In genomic region chr22:47166446-47167016, GRCh38 we compare ENCODE assay signal across 19 cellular contexts.
A peak's percentile ranks its signal among the peaks of the same experiment; 100 is the strongest.
DNase-seq lines count a peak whose midpoint lies in the region; ATAC-seq, FAIRE-seq and TF ChIP-seq lines count a peak whose summit lies in the region.
"Had no signal": no experiment of that assay in that cellular context is flagged by ENCODE, and none has a peak within 500 bp of the region (broad histone marks: within the 10 kb centered on the region; RNA-seq: fewer than 3 reads in every experiment).

No MANE protein-coding gene starts in this region.

- peak; percentile 2 for DNase-seq in activated naive CD4-positive, alpha-beta T cell treated with anti-CD3 and anti-CD28 coated beads, Interleukin-2, amount 10 ng/mL, durations not matched to agents 7 days and 5 days
- no peak for DNase-seq in activated naive CD4-positive, alpha-beta T cell treated with anti-CD3 and anti-CD28 coated beads, Interleukin-2, amount 50 U/mL, for 16 hours
- DNase-seq in NCI-H526 (lab: John Stamatoyannopoulos, UW) (peak; percentile 73 to 76), islet precursor cell (peak; percentile 32), type B pancreatic cell (ENCODE audit: extremely low spot score, unreplicated experiment) (peak; percentile 57), HTR-8/SVneo (ENCODE audit: insufficient read length, low spot score) (no peak)
- DNase-seq: activated gamma-delta T cell treated with Interleukin-2 at 50 U/mL for 16 hours; CD8-positive, alpha-beta T cell; immature natural killer cell; nephron progenitor cell; SIG-M5; stimulated activated CD4-positive, alpha-beta T cell treated with anti-CD3 and anti-CD28 coated beads, Interleukin-15, amount 100 ng/mL, for 24 hours; stimulated activated naive CD4-positive, alpha-beta T cell treated with Interleukin-2 at 50 U/mL for 16 hours had no signal

- no peak overlapping the region for H3K4me3 Mint-ChIP-seq in activated naive CD4-positive, alpha-beta T cell treated with anti-CD3 and anti-CD28 coated beads, Interleukin-2, amount 10 ng/mL, durations not matched to agents 7 days and 5 days
- no peak overlapping the region for H3K4me3 Mint-ChIP-seq in type B pancreatic cell
- H3K4me3 Mint-ChIP-seq: CD8-positive, alpha-beta T cell; dendritic cell treated with granulocyte-macrophage colony-stimulating factor and Interleukin-4, amounts not matched to agents 40 ng/mL and 50 ng/mL, for 4 days; immature natural killer cell; memory B cell had no signal

- peaks cover 4% of the 10 kb centered on the region for H3K36me3 Mint-ChIP-seq in activated naive CD4-positive, alpha-beta T cell treated with anti-CD3 and anti-CD28 coated beads, Interleukin-2, amount 10 ng/mL, durations not matched to agents 7 days and 5 days
- no peaks in the 10 kb centered on the region for H3K36me3 Mint-ChIP-seq in type B pancreatic cell

- TF ChIP-seq CTCF in type B pancreatic cell (conservative IDR thresholded peaks at IDR 0.05): no peak

- FAIRE-seq in HTR-8/SVneo (lab: Jason Lieb, UNC): no peak

- ATAC-seq in HG02759 (IDR thresholded peaks at IDR 0.05; ENCODE audit: unreplicated experiment) (no peak), HG02642 (IDR thresholded peaks at IDR 0.05; ENCODE audit: poor library complexity, unreplicated experiment) (no peak)
- ATAC-seq: CD8-positive, alpha-beta T cell; esophagus mucosa; HCT116 had no signal

- CTCF ChIA-PET in activated naive CD4-positive, alpha-beta T cell treated with anti-CD3 and anti-CD28 coated beads, Interleukin-2, amount 10 ng/mL, durations not matched to agents 7 days and 5 days (lab: Charles Lee): no interaction called here

- H3K9me3 Mint-ChIP-seq in activated naive CD4-positive, alpha-beta T cell treated with anti-CD3 and anti-CD28 coated beads, Interleukin-2, amount 10 ng/mL, durations not matched to agents 7 days and 5 days: no peaks in the 10 kb centered on the region
- H3K9me3 Mint-ChIP-seq in type B pancreatic cell: no peaks in the 10 kb centered on the region
- H3K9me3 Mint-ChIP-seq: CD8-positive, alpha-beta T cell; dendritic cell treated with granulocyte-macrophage colony-stimulating factor and Interleukin-4, amounts not matched to agents 40 ng/mL and 50 ng/mL, for 4 days; immature natural killer cell; memory B cell had no signal

- H3K4me1 Mint-ChIP-seq in activated naive CD4-positive, alpha-beta T cell treated with anti-CD3 and anti-CD28 coated beads, Interleukin-2, amount 10 ng/mL, durations not matched to agents 7 days and 5 days: no peaks in the 10 kb centered on the region
- peaks cover 12% of the 10 kb centered on the region for H3K4me1 Mint-ChIP-seq in type B pancreatic cell (ENCODE audit: unreplicated experiment)

- H3K27me3 Mint-ChIP-seq in activated naive CD4-positive, alpha-beta T cell treated with anti-CD3 and anti-CD28 coated beads, Interleukin-2, amount 10 ng/mL, durations not matched to agents 7 days and 5 days: no peaks in the 10 kb centered on the region
- H3K27me3 Mint-ChIP-seq in type B pancreatic cell: no peaks in the 10 kb centered on the region
- H3K27me3 Mint-ChIP-seq: dendritic cell treated with granulocyte-macrophage colony-stimulating factor and Interleukin-4, amounts not matched to agents 40 ng/mL and 50 ng/mL, for 4 days; memory B cell had no signal

- no peak overlapping the region for H3K27ac Mint-ChIP-seq in activated naive CD4-positive, alpha-beta T cell treated with anti-CD3 and anti-CD28 coated beads, Interleukin-2, amount 10 ng/mL, durations not matched to agents 7 days and 5 days
- no peak overlapping the region for H3K27ac Mint-ChIP-seq in type B pancreatic cell
- H3K27ac Mint-ChIP-seq: CD8-positive, alpha-beta T cell; dendritic cell treated with granulocyte-macrophage colony-stimulating factor and Interleukin-4, amounts not matched to agents 40 ng/mL and 50 ng/mL, for 4 days; memory B cell had no signal

Comparison
In these comparisons a context has a peak if more than half of its experiments do, and no peak if none do; other contexts are left out.
1. DNase-seq: peak in activated naive CD4-positive, alpha-beta T cell treated with anti-CD3 and anti-CD28 coated beads, Interleukin-2, amount 10 ng/mL, durations not matched to agents 7 days and 5 days (single experiment), NCI-H526 (2 of 2), islet precursor cell (single experiment) and type B pancreatic cell (single experiment); none in activated naive CD4-positive, alpha-beta T cell treated with anti-CD3 and anti-CD28 coated beads, Interleukin-2, amount 50 U/mL, for 16 hours (single experiment) and HTR-8/SVneo (single experiment).